15 cellular contexts compared by ENCODE assay signal in the genomic region with DNA sequence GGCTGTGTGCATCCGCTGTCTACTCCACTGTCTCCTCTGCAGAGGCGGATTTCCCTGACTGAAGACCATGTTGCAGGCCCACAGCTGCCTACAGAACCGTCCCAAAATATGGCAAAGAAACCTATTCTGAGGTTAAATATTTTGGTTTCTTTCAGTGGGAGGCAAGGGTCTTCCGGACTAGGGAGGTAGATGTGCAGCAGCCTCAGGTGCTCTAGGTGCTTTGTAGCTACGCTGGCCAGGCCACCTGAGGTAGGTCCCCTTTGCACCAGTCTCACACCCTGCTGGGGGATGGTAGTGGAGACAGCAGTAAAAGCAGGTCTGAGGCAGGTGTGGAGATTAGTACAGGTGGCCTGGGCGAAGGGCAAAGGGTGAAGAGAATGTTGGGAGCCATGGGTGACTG. TPM values are rescaled to one million over a fixed set of nuclear protein-coding genes. Genes with fewer than 3 reads are reported as not detected.
DNase-seq lines count a peak whose midpoint lies in the region; ATAC-seq and TF ChIP-seq lines count a peak whose summit lies in the region.
"Had no signal": no experiment of that assay in that cellular context is flagged by ENCODE, and none has a peak within 500 bp of the region (broad histone marks: within the 10 kb centered on the region; RNA-seq: fewer than 3 reads in every experiment).

No MANE protein-coding gene starts in this region.

- no peak overlapping the region for H3K4me3 ChIP-seq in CD8-positive, alpha-beta T cell (ENCODE audit: low read depth, low read length)

- intact Hi-C loops in CD8-positive, alpha-beta T cell (cut with DNase I, micrococcal nuclease): loop anchor here (5.0 to 10.0 kb wide), 4 partner anchors 77 to 355 kb away; partner anchors contain the start of gene POP7 (in 1 of the 2)

- TF ChIP-seq CTCF in CD8-positive, alpha-beta T cell (IDR thresholded peaks at IDR 0.05): no peak
- no peak for TF ChIP-seq CTCF in chondrocyte (IDR thresholded peaks at IDR 0.05)

- H3K36me3 ChIP-seq in CD8-positive, alpha-beta T cell (ENCODE audit: insufficient read depth, low read length): peaks cover 31% of the 10 kb centered on the region

- H3K27ac ChIP-seq in CD8-positive, alpha-beta T cell (ENCODE audit: low read depth, low read length): no peak overlapping the region

- H3K36me3 Mint-ChIP-seq in activated CD8-positive, alpha-beta memory T cell treated with anti-CD3 and anti-CD28 coated beads, Interleukin-2, amount 10 ng/mL, durations not matched to agents 7 days and 5 days: peaks cover 51% of the 10 kb centered on the region
- peaks cover 62% of the 10 kb centered on the region for H3K36me3 Mint-ChIP-seq in CD8-positive, alpha-beta T cell
- peaks cover 26% of the 10 kb centered on the region for H3K36me3 Mint-ChIP-seq in chondrocyte (ENCODE audit: low read depth)
- peaks cover 18% of the 10 kb centered on the region for H3K36me3 Mint-ChIP-seq in natural killer cell treated with Interleukin-12 subunit alpha and Interleukin-12 subunit beta and Interleukin-15 and Interleukin-18, amount 100 ng/mL, for 72 hours

- no peak overlapping the region for H3K4me3 Mint-ChIP-seq in activated CD8-positive, alpha-beta memory T cell treated with anti-CD3 and anti-CD28 coated beads, Interleukin-2, amount 10 ng/mL, durations not matched to agents 7 days and 5 days
- peak overlapping the region; percentile 15 for H3K4me3 Mint-ChIP-seq in CD8-positive, alpha-beta T cell
- H3K4me3 Mint-ChIP-seq in chondrocyte (ENCODE audit: unreplicated experiment): no peak overlapping the region
- no peak overlapping the region for H3K4me3 Mint-ChIP-seq in natural killer cell treated with Interleukin-12 subunit alpha and Interleukin-12 subunit beta and Interleukin-15 and Interleukin-18, amount 100 ng/mL, for 72 hours

- H3K9me3 ChIP-seq in CD8-positive, alpha-beta T cell (ENCODE audit: low read length): no peaks in the 10 kb centered on the region

- no peaks in the 10 kb centered on the region for H3K27me3 ChIP-seq in CD8-positive, alpha-beta T cell (ENCODE audit: insufficient read depth, low read length)

- H3K4me1 ChIP-seq in CD8-positive, alpha-beta T cell (ENCODE audit: insufficient read depth, low read length): peaks cover 33% of the 10 kb centered on the region

- no peak for ATAC-seq in activated CD8-positive, alpha-beta memory T cell treated with anti-CD3 and anti-CD28 coated beads, Interleukin-2, amount 10 ng/mL, durations not matched to agents 7 days and 5 days
- ATAC-seq in CD8-positive, alpha-beta T cell: no peak
- no peak for ATAC-seq in natural killer cell treated with Interleukin-12 subunit alpha and Interleukin-12 subunit beta and Interleukin-15 and Interleukin-18, amount 100 ng/mL, for 72 hours
- ATAC-seq in GM19397 (IDR thresholded peaks at IDR 0.05; ENCODE audit: unreplicated experiment) (no peak), GM18870 (IDR thresholded peaks at IDR 0.05; ENCODE audit: unreplicated experiment) (no peak)

- H3K4me1 Mint-ChIP-seq in activated CD8-positive, alpha-beta memory T cell treated with anti-CD3 and anti-CD28 coated beads, Interleukin-2, amount 10 ng/mL, durations not matched to agents 7 days and 5 days: peaks cover 49% of the 10 kb centered on the region
- H3K4me1 Mint-ChIP-seq in CD8-positive, alpha-beta T cell (ENCODE audit: low read depth): peaks cover 31% of the 10 kb centered on the region
- H3K4me1 Mint-ChIP-seq in chondrocyte (ENCODE audit: low read depth): peaks cover 4% of the 10 kb centered on the region
- peaks cover 37 to 39% of the 10 kb centered on the region in 2 donors for H3K4me1 Mint-ChIP-seq in natural killer cell treated with Interleukin-12 subunit alpha and Interleukin-12 subunit beta and Interleukin-15 and Interleukin-18, amount 100 ng/mL, for 72 hours (ENCODE audit: low read depth in 2 of 2)

- POLR2A ChIA-PET in CD8-positive, alpha-beta T cell (lab: Charles Lee): no interaction called here

- peak overlapping the region; percentile 68 for H3K27ac Mint-ChIP-seq in activated CD8-positive, alpha-beta memory T cell treated with anti-CD3 and anti-CD28 coated beads, Interleukin-2, amount 10 ng/mL, durations not matched to agents 7 days and 5 days
- peak overlapping the region; percentile 32 for H3K27ac Mint-ChIP-seq in CD8-positive, alpha-beta T cell
- H3K27ac Mint-ChIP-seq in chondrocyte (ENCODE audit: unreplicated experiment): peak overlapping the region; percentile 70
- peak overlapping the region; percentile 92 to 98 for H3K27ac Mint-ChIP-seq in natural killer cell treated with Interleukin-12 subunit alpha and Interleukin-12 subunit beta and Interleukin-15 and Interleukin-18, amount 100 ng/mL, for 72 hours

- no peaks in the 10 kb centered on the region for H3K9me3 Mint-ChIP-seq in activated CD8-positive, alpha-beta memory T cell treated with anti-CD3 and anti-CD28 coated beads, Interleukin-2, amount 10 ng/mL, durations not matched to agents 7 days and 5 days (ENCODE audit: low read depth)
- no peaks in the 10 kb centered on the region for H3K9me3 Mint-ChIP-seq in CD8-positive, alpha-beta T cell
- no peaks in the 10 kb centered on the region for H3K9me3 Mint-ChIP-seq in chondrocyte (ENCODE audit: low read depth)
- H3K9me3 Mint-ChIP-seq in natural killer cell treated with Interleukin-12 subunit alpha and Interleukin-12 subunit beta and Interleukin-15 and Interleukin-18, amount 100 ng/mL, for 72 hours: no peaks in the 10 kb centered on the region

- no peak for DNase-seq in activated CD8-positive, alpha-beta memory T cell treated with anti-CD3 and anti-CD28 coated beads, Interleukin-2, amount 10 ng/mL, durations not matched to agents 7 days and 5 days
- no peak for DNase-seq in activated CD8-positive, alpha-beta memory T cell treated with anti-CD3 and anti-CD28 coated beads for 24 hours
- no peak for DNase-seq in CD8-positive, alpha-beta T cell
- DNase-seq in chondrocyte (ENCODE audit: low spot score): no peak
- no peak for DNase-seq in natural killer cell treated with Interleukin-12 subunit alpha and Interleukin-12 subunit beta and Interleukin-15 and Interleukin-18, amount 100 ng/mL, for 72 hours (ENCODE audit: low spot score)
- DNase-seq in NCI-H1092 (lab: John Stamatoyannopoulos, UW): no peak
- DNase-seq: GOT3, NCI-H146, NCI-H2227 treated with DMSO at 0.1 percent for 48 hours, NCI-H524 treated with DMSO at 0.1 percent for 48 hours, OCI-M1 had no signal

- H3K27me3 Mint-ChIP-seq in activated CD8-positive, alpha-beta memory T cell treated with anti-CD3 and anti-CD28 coated beads, Interleukin-2, amount 10 ng/mL, durations not matched to agents 7 days and 5 days: no peaks in the 10 kb centered on the region
- no peaks in the 10 kb centered on the region for H3K27me3 Mint-ChIP-seq in CD8-positive, alpha-beta T cell (ENCODE audit: low read depth)
- H3K27me3 Mint-ChIP-seq in chondrocyte (ENCODE audit: low read depth): no peaks in the 10 kb centered on the region
- H3K27me3 Mint-ChIP-seq in natural killer cell treated with Interleukin-12 subunit alpha and Interleukin-12 subunit beta and Interleukin-15 and Interleukin-18, amount 100 ng/mL, for 72 hours: no peaks in the 10 kb centered on the region

- CTCF ChIA-PET in activated CD8-positive, alpha-beta memory T cell treated with anti-CD3 and anti-CD28 coated beads, Interleukin-2, amount 10 ng/mL, durations not matched to agents 7 days and 5 days (lab: Charles Lee): interaction anchor here (1.5 kb wide), 1 partner anchor 58 kb away, joined by 5 read pairs; no protein-coding TSS in a partner anchor
- CTCF ChIA-PET in CD8-positive, alpha-beta T cell (lab: Charles Lee): no interaction called here

RNA-seq across cellular contexts. Expression of gene PILRB, which starts 8.2 kb away (rescaled TPM):
- 10 to 100 TPM; 46.0 to 67.8 TPM for total RNA-seq in activated CD8-positive, alpha-beta memory T cell treated with anti-CD3 and anti-CD28 coated beads, Interleukin-2, amount 10 ng/mL, durations not matched to agents 7 days and 5 days
- total RNA-seq in CD8-positive, alpha-beta T cell: 10 to 100 TPM; 73.6 to 84.3 TPM
- 19.1 to 32.2 TPM (median 20.3 TPM) in 3 replicates for total RNA-seq in chondrocyte
- 10 to 100 TPM; 48.4 to 94.8 TPM for total RNA-seq in natural killer cell treated with Interleukin-12 subunit alpha and Interleukin-12 subunit beta and Interleukin-15 and Interleukin-18, amount 100 ng/mL, for 72 hours

RNA-seq across cellular contexts. Expression of gene PILRA, which starts 23.5 kb away (rescaled TPM):
- total RNA-seq in activated CD8-positive, alpha-beta memory T cell treated with anti-CD3 and anti-CD28 coated beads, Interleukin-2, amount 10 ng/mL, durations not matched to agents 7 days and 5 days: 1 to 10 TPM; 1.3 to 3.4 TPM
- total RNA-seq in CD8-positive, alpha-beta T cell: 10 to 100 TPM in 1 of 2 experiments, 1 to 10 TPM in 1; 8.9 to 10.2 TPM
- total RNA-seq in chondrocyte: 0.60 to 0.92 TPM (median 0.62 TPM) in 3 replicates
- 1 to 10 TPM; 3.7 to 6.8 TPM for total RNA-seq in natural killer cell treated with Interleukin-12 subunit alpha and Interleukin-12 subunit beta and Interleukin-15 and Interleukin-18, amount 100 ng/mL, for 72 hours

RNA-seq across cellular contexts. Expression of gene SPDYE3, which starts 42.3 kb away (rescaled TPM):
- total RNA-seq in activated CD8-positive, alpha-beta memory T cell treated with anti-CD3 and anti-CD28 coated beads, Interleukin-2, amount 10 ng/mL, durations not matched to agents 7 days and 5 days: not detected
- not detected for total RNA-seq in CD8-positive, alpha-beta T cell
- total RNA-seq in chondrocyte: not detected in 3 replicates
- total RNA-seq in natural killer cell treated with Interleukin-12 subunit alpha and Interleukin-12 subunit beta and Interleukin-15 and Interleukin-18, amount 100 ng/mL, for 72 hours: not detected
- total RNA-seq: A673, Daoy had no signal

Comparison
In these comparisons a context has a peak if more than half of its experiments do, and no peak if none do; other contexts are left out.
1. H3K27ac Mint-ChIP-seq: peak in every context shown above with its lines; median percentile 95 in natural killer cell treated with Interleukin-12 subunit alpha and Interleukin-12 subunit beta and Interleukin-15 and Interleukin-18, amount 100 ng/mL, for 72 hours; 70 in chondrocyte; 68 in activated CD8-positive, alpha-beta memory T cell treated with anti-CD3 and anti-CD28 coated beads, Interleukin-2, amount 10 ng/mL, durations not matched to agents 7 days and 5 days; 32 in CD8-positive, alpha-beta T cell.